ENCODE assay signal across 11 cellular contexts in the genomic region with DNA sequence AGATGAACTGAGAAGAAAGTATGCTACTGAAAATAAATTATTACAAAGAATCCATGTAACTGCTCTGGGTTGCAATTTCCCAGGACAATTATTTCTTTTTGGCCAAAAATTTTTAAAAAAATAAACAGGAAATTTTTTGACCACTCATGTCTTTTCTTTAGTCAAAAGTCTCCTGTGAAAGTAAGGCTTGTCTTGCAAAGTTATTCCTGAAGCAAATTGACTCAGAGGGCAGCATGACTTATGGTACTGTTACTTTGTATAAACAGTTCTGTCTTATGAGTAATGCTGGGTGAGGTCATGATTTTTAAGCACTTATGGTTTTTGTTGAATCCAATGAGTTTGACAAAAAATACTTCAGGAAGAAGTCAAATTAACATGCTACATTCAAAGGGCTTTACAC.
DNase-seq lines count a peak whose midpoint lies in the region; ATAC-seq and TF ChIP-seq lines count a peak whose summit lies in the region.
"Had no signal": no experiment of that assay in that cellular context is flagged by ENCODE, and none has a peak within 500 bp of the region (broad histone marks: within the 10 kb centered on the region; RNA-seq: fewer than 3 reads in every experiment).

No MANE protein-coding gene starts in this region.

- no peak for ATAC-seq in HG02759 (IDR thresholded peaks at IDR 0.05; ENCODE audit: unreplicated experiment)
- ATAC-seq in natural killer cell = no peak

- DNase-seq in GM04504 (ENCODE audit: low read depth) (peak; percentile 85), RPMI7951 (ENCODE audit: low read depth) (peak; percentile 82), epithelial cell of proximal tubule (ENCODE audit: low read depth) (peak; percentile 91), renal cortical epithelial cell (ENCODE audit: low read depth) (peak; percentile 98), DMS79 treated with DMSO at 0.1 percent for 48 hours (lab: John Stamatoyannopoulos, UW) (no peak), NCI-H2171 treated with DMSO at 0.1 percent for 48 hours (lab: John Stamatoyannopoulos, UW) (no peak), natural killer cell (no peak)
- DNase-seq: activated effector memory CD4-positive, alpha-beta T cell treated with Interleukin-2 at 50 U/mL for 16 hours; GF-D8; NCI-H82 had no signal

- no peak overlapping the region for H3K27ac Mint-ChIP-seq in natural killer cell

- intact Hi-C loops in natural killer cell (cut with micrococcal nuclease) = no loop called here

- TF ChIP-seq CTCF in epithelial cell of proximal tubule (conservative IDR thresholded peaks at IDR 0.05; ENCODE audit: low read depth, low read length) = no peak
- no peak for TF ChIP-seq CTCF in natural killer cell (IDR thresholded peaks at IDR 0.05)

- no peak overlapping the region for H3K4me3 Mint-ChIP-seq in natural killer cell

- peaks cover 0 to 4% of the 10 kb centered on the region in 2 donors for H3K9me3 Mint-ChIP-seq in natural killer cell

- H3K4me1 Mint-ChIP-seq in natural killer cell = no peaks in the 10 kb centered on the region

- H3K36me3 Mint-ChIP-seq in natural killer cell = no peaks in the 10 kb centered on the region

- no peaks in the 10 kb centered on the region for H3K27me3 Mint-ChIP-seq in natural killer cell (ENCODE audit: low read depth in 2 of 2)

- H3K4me3 ChIP-seq in epithelial cell of proximal tubule (ENCODE audit: low read depth, low read length) = no peak overlapping the region

Comparison
In these comparisons a context has a peak if more than half of its experiments do, and no peak if none do; other contexts are left out.
1. DNase-seq: peak in GM04504 (single experiment), RPMI7951 (single experiment), epithelial cell of proximal tubule (single experiment) and renal cortical epithelial cell (single experiment); none in DMS79 treated with DMSO at 0.1 percent for 48 hours (single experiment), NCI-H2171 treated with DMSO at 0.1 percent for 48 hours (single experiment) and natural killer cell (single experiment).